19 cellular contexts compared by ENCODE assay signal in genomic region chr1:212583643-212584042, GRCh38.
"Had no signal": no experiment of that assay in that cellular context is flagged by ENCODE, and none has a peak within 500 bp of the region (broad histone marks: within the 10 kb centered on the region; RNA-seq: fewer than 3 reads in every experiment).

No MANE protein-coding gene starts in this region.

- H3K27ac ChIP-seq: coronary artery, heart left ventricle, parathyroid adenoma, prostate gland, right lobe of liver, testis, tibial nerve had no signal

- H3K9me3 Mint-ChIP-seq: endodermal cell; naive B cell; stimulated activated memory B cell treated with anti-CD40 and anti-IgM and Interleukin-4, amounts not matched to agents 10 μg/mL and 1 μg/mL and 100 μg/mL, for 72 hours; stimulated activated naive CD8-positive, alpha-beta T cell treated with anti-CD3 and anti-CD28 coated beads, Interleukin-15, Interleukin-2, amounts not matched to agents 100 ng/mL and 50 ng/mL, for 24 hours had no signal

- H3K27me3 ChIP-seq: right lobe of liver, testis had no signal

- ATAC-seq: heart left ventricle; left colon; left ventricle myocardium superior; right lobe of liver; stimulated activated memory B cell treated with anti-CD40 and anti-IgM and Interleukin-4, amounts not matched to agents 10 μg/mL and 1 μg/mL and 100 μg/mL, for 72 hours had no signal

- H2AFZ ChIP-seq: parathyroid adenoma had no signal

- H3K9me3 ChIP-seq: heart left ventricle, prostate gland, right lobe of liver, testis, tibial nerve had no signal

- DNase-seq: effector CD4-positive, alpha-beta T cell; endodermal cell; heart left ventricle; hippocampal formation; left colon; left ventricle myocardium superior; mesenchymal stem cell; naive B cell; right lobe of liver; stimulated activated CD4-positive, alpha-beta T cell treated with anti-CD3 and anti-CD28 coated beads, Interleukin-4, amount 100 ng/mL, for 24 hours; testis had no signal

- H3K79me2 ChIP-seq: parathyroid adenoma had no signal

- H3K36me3 ChIP-seq: heart left ventricle, prostate gland, right lobe of liver, tibial nerve had no signal

- H3K4me3 Mint-ChIP-seq: endodermal cell; naive B cell; nephron; stimulated activated memory B cell treated with anti-CD40 and anti-IgM and Interleukin-4, amounts not matched to agents 10 μg/mL and 1 μg/mL and 100 μg/mL, for 72 hours; stimulated activated naive CD8-positive, alpha-beta T cell treated with anti-CD3 and anti-CD28 coated beads, Interleukin-15, Interleukin-2, amounts not matched to agents 100 ng/mL and 50 ng/mL, for 24 hours had no signal

- H3K4me1 ChIP-seq: parathyroid adenoma, prostate gland, right lobe of liver, testis had no signal

- H3K9ac ChIP-seq: parathyroid adenoma had no signal

- H3K4me3 ChIP-seq: coronary artery, heart left ventricle, lung, prostate gland, right lobe of liver, testis, tibial nerve had no signal
